In the genomic region with DNA sequence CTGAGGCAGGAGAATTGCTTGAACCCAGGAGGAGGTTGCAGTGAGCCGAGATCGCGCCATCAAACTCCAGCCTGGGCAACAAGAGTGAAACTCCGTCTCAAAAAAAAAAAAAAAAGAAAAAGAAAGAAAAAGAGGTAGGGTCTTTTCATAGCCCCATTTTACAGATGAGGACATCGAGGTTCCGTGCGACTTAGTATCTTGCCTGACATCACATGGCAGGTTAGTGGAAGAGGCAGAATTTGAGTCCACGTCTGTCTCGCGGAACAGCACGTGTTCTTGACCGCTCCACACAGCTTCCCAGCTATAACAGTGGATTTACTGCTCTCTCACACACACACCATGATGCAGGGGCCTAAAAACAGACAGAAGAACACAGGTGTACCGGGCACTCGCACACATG, we compare ENCODE assay signal across 35 cellular contexts. TPM values are rescaled to one million over a fixed set of nuclear protein-coding genes. Genes with fewer than 3 reads are reported as not detected.
"Had no signal": no experiment of that assay in that cellular context is flagged by ENCODE, and none has a peak within 500 bp of the region (broad histone marks: within the 10 kb centered on the region; RNA-seq: fewer than 3 reads in every experiment).

No MANE protein-coding gene starts in this region.

- H3K9me3 ChIP-seq: colonic mucosa, esophagus squamous epithelium, gastrocnemius medialis, heart right ventricle, left lung, lower lobe of right lung, mucosa of descending colon had no signal

- H3K4me3 Mint-ChIP-seq: dendritic cell treated with granulocyte-macrophage colony-stimulating factor and Interleukin-4, amounts not matched to agents 40 ng/mL and 50 ng/mL, for 4 days; effector memory CD8-positive, alpha-beta T cell; endodermal cell; mesothelial cell of epicardium had no signal

- H3K4me1 Mint-ChIP-seq: endodermal cell, mesothelial cell of epicardium had no signal

- FAIRE-seq: endometrium, islet of Langerhans, keratinocyte had no signal

- H3K27ac Mint-ChIP-seq: dendritic cell treated with granulocyte-macrophage colony-stimulating factor and Interleukin-4, amounts not matched to agents 40 ng/mL and 50 ng/mL, for 4 days; effector memory CD8-positive, alpha-beta T cell; endodermal cell; mesothelial cell of epicardium had no signal

- H3K27ac ChIP-seq: colonic mucosa, epithelial cell of prostate, esophagus squamous epithelium, gastrocnemius medialis, heart right ventricle, left lung, lower lobe of right lung had no signal

- H3K36me3 Mint-ChIP-seq: mesothelial cell of epicardium had no signal

- ATAC-seq: effector memory CD8-positive, alpha-beta T cell; esophagus mucosa; gastrocnemius medialis; heart right ventricle; left cardiac atrium; left lung; left ventricle myocardium superior; lower lobe of right lung; mucosa of descending colon had no signal

- DNase-seq: colonic mucosa; cortex of kidney; effector CD8-positive, alpha-beta T cell; effector memory CD8-positive, alpha-beta T cell; endodermal cell; erythroblast; esophagus squamous epithelium; foreskin fibroblast; foreskin melanocyte; gastrocnemius medialis; glutamatergic neuron; head of caudate nucleus; heart right ventricle; hypothalamus; left cardiac atrium; left lung; left ventricle myocardium superior; lower lobe of right lung; mesenchymal stem cell; mucosa of descending colon had no signal

- H3K9me3 Mint-ChIP-seq: dendritic cell treated with granulocyte-macrophage colony-stimulating factor and Interleukin-4, amounts not matched to agents 40 ng/mL and 50 ng/mL, for 4 days; effector memory CD8-positive, alpha-beta T cell; endodermal cell; mesothelial cell of epicardium had no signal

- H3K36me3 ChIP-seq: colonic mucosa, esophagus squamous epithelium, gastrocnemius medialis, heart right ventricle, left lung, lower lobe of right lung had no signal

- H3K4me1 ChIP-seq: colonic mucosa, esophagus squamous epithelium, gastrocnemius medialis had no signal

- H3K27me3 ChIP-seq: colonic mucosa, esophagus squamous epithelium, gastrocnemius medialis, heart right ventricle, left lung had no signal

- H3K4me3 ChIP-seq: colonic mucosa, esophagus squamous epithelium, gastrocnemius medialis, heart right ventricle, left lung, lower lobe of right lung, mucosa of descending colon had no signal

RNA-seq across cellular contexts. Expression of a gene that starts 1.1 kb away (rescaled TPM):
- total RNA-seq: chondrocyte, dermis microvascular lymphatic vessel endothelial cell, endodermal cell, esophagus mucosa, esophagus squamous epithelium, glomerular endothelial cell, kidney epithelial cell, left cardiac atrium, left ventricle myocardium superior, lower leg skin, lower lobe of right lung, lung microvascular endothelial cell, mucosa of descending colon had no signal
- polyA plus RNA-seq: keratinocyte had no signal

RNA-seq across cellular contexts. Expression of a gene that starts 17.2 kb away (rescaled TPM):
- total RNA-seq: chondrocyte, dermis microvascular lymphatic vessel endothelial cell, endodermal cell, esophagus squamous epithelium, gastrocnemius medialis, glomerular endothelial cell, kidney epithelial cell, left cardiac atrium, left lung, left ventricle myocardium superior, lower leg skin, lower lobe of right lung, lung microvascular endothelial cell, mesothelial cell of epicardium, mucosa of descending colon, myocyte had no signal
- polyA plus RNA-seq: keratinocyte had no signal

RNA-seq across cellular contexts. Expression of a gene that starts 36.6 kb away (rescaled TPM):
- total RNA-seq: chondrocyte, dermis microvascular lymphatic vessel endothelial cell, endodermal cell, esophagus mucosa, esophagus squamous epithelium, gastrocnemius medialis, glomerular endothelial cell, heart right ventricle, kidney epithelial cell, left cardiac atrium, left ventricle myocardium superior, lower lobe of right lung, lung microvascular endothelial cell, mesenteric fat pad, mesothelial cell of epicardium, mucosa of descending colon had no signal
- polyA plus RNA-seq: heart right ventricle, keratinocyte had no signal
